ENCODE assay signal across 30 cellular contexts in the genomic region with DNA sequence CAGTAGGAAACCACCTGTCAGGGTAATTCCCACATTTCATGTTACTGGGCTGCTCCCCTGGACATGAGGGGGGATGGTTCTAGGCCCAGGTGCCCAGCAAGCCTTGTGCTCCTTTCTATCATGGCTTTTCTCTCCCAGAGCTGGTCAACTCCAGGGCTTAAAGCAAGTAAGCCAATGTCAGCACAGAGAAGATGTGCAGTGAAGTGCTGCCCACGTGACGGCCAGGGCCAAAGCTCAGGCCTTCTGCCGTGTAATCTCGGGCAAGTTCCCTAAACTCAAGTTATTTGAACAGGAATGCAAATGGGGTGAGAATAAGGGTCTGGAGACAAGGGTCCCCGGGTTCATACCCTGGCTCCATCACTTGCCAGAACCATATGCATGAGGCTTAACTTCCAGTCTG.
"Had no signal": no experiment of that assay in that cellular context is flagged by ENCODE, and none has a peak within 500 bp of the region (broad histone marks: within the 10 kb centered on the region; RNA-seq: fewer than 3 reads in every experiment).

No MANE protein-coding gene starts in this region.

- H3K4me1 Mint-ChIP-seq: stimulated activated naive CD8-positive, alpha-beta T cell treated with anti-CD3 and anti-CD28 coated beads, Interleukin-15, amount 100 ng/mL, for 72 hours had no signal

- H3K27me3 Mint-ChIP-seq: progenitor cell of endocrine pancreas; stimulated activated memory B cell treated with anti-CD40 and anti-IgM and Interleukin-4, amounts not matched to agents 10 μg/mL and 1 μg/mL and 100 μg/mL, for 72 hours; stimulated activated naive CD8-positive, alpha-beta T cell treated with anti-CD3 and anti-CD28 coated beads, Interleukin-15, amount 100 ng/mL, for 72 hours; type B pancreatic cell had no signal

- H3K27ac ChIP-seq: neural progenitor cell, ovary, parathyroid adenoma, psoas muscle, skin epidermis, spleen, suprapubic skin, testis, tibial artery, transverse colon, upper lobe of right lung, uterus had no signal

- ATAC-seq: natural killer cell; psoas muscle; right cardiac atrium; sciatic nerve; stimulated activated memory B cell treated with anti-CD40 and anti-IgM and Interleukin-4, amounts not matched to agents 10 μg/mL and 1 μg/mL and 100 μg/mL, for 72 hours; stimulated activated naive CD8-positive, alpha-beta T cell treated with anti-CD3 and anti-CD28 coated beads, Interleukin-15, amount 100 ng/mL, for 72 hours; stimulated activated naive CD8-positive, alpha-beta T cell treated with anti-CD3 and anti-CD28 coated beads, Interleukin-15, Interleukin-2, amounts not matched to agents 100 U/mL and 50 U/mL, for 24 hours; upper lobe of right lung had no signal

- DNase-seq: natural killer cell; occipital lobe; ovary; psoas muscle; right cardiac atrium; spleen; stimulated activated CD4-positive, alpha-beta T cell treated with anti-CD3 and anti-CD28 coated beads, Interleukin-12 subunit alpha, Interleukin-12 subunit beta, amount 100 ng/mL, for 4 hours; stimulated activated CD4-positive, alpha-beta T cell treated with anti-CD3 and anti-CD28 coated beads, Interleukin-1b, Interleukin-23, amount 100 ng/mL, for 48 hours; stimulated activated CD4-positive, alpha-beta T cell treated with anti-CD3 and anti-CD28 coated beads, Interleukin-4, amount 100 ng/mL, for 1 hour; stimulated activated CD4-positive, alpha-beta T cell treated with anti-CD3 and anti-CD28 coated beads, Interleukin-4, amount 100 ng/mL, for 4 hours; stimulated activated CD8-positive, alpha-beta memory T cell treated with anti-CD3 and anti-CD28 coated beads, Interleukin-4, amount 100 ng/mL, for 48 hours; stimulated activated naive CD4-positive, alpha-beta T cell; stimulated activated naive CD8-positive, alpha-beta T cell treated with anti-CD3 and anti-CD28 coated beads, Interleukin-15, amount 100 ng/mL, for 72 hours; stimulated activated naive CD8-positive, alpha-beta T cell treated with anti-CD3 and anti-CD28 coated beads, Interleukin-15, Interleukin-2, amounts not matched to agents 100 U/mL and 50 U/mL, for 24 hours; substantia nigra; testis; tibial artery; transverse colon; upper lobe of right lung; uterus had no signal

- H3K4me3 Mint-ChIP-seq: natural killer cell; nephron; neural progenitor cell; stimulated activated memory B cell treated with anti-CD40 and anti-IgM and Interleukin-4, amounts not matched to agents 10 μg/mL and 1 μg/mL and 100 μg/mL, for 72 hours; stimulated activated naive CD8-positive, alpha-beta T cell treated with anti-CD3 and anti-CD28 coated beads, Interleukin-15, amount 100 ng/mL, for 72 hours; type B pancreatic cell had no signal

- H3K9me3 Mint-ChIP-seq: type B pancreatic cell had no signal

- H3K4me3 ChIP-seq: neural progenitor cell, ovary, psoas muscle, skin epidermis, smooth muscle cell, spleen, suprapubic skin, testis, tibial artery, transverse colon, upper lobe of right lung, uterus had no signal

- H3K27ac Mint-ChIP-seq: natural killer cell; nephron; neural progenitor cell; progenitor cell of endocrine pancreas; stimulated activated memory B cell treated with anti-CD40 and anti-IgM and Interleukin-4, amounts not matched to agents 10 μg/mL and 1 μg/mL and 100 μg/mL, for 72 hours; stimulated activated naive CD8-positive, alpha-beta T cell treated with anti-CD3 and anti-CD28 coated beads, Interleukin-15, amount 100 ng/mL, for 72 hours; type B pancreatic cell had no signal

- H3K27me3 ChIP-seq: neural progenitor cell, ovary, spleen, suprapubic skin, testis, tibial artery, transverse colon, upper lobe of right lung, uterus had no signal

- H3K36me3 ChIP-seq: neural progenitor cell, ovary, uterus had no signal
